Comparison of ENCODE assay signal across 1 cellular context in genomic region chr15:40909662-40910625, GRCh38.
A peak's percentile ranks its signal among the peaks of the same experiment; 100 is the strongest.
TF ChIP-seq lines count a peak whose summit lies in the region.

No MANE protein-coding gene starts in this region.

TF ChIP-seq in HepG2, 621 proteins besides CTCF, POLR2A, EP300 and RAD21 (continued from another document and continues in another):
- TF ChIP-seq PATZ1 (CRISPR knock-in tag; IDR thresholded peaks at IDR 0.05) (0 out of 2 replicates have a peak, but pooled peaks have one; percentile 40), HNRNPL (IDR thresholded peaks at IDR 0.05; ENCODE audit: low read depth, low read length) (peak; percentile 96), RXRA (CRISPR knock-in tag; IDR thresholded peaks at IDR 0.05) (peak; percentile 72), HOXA3 (CRISPR knock-in tag; IDR thresholded peaks at IDR 0.05) (peak; percentile 18; the same call in 1 of the 2 replicates), ZNF430 (CRISPR knock-in tag; IDR thresholded peaks at IDR 0.05) (0 out of 2 replicates have a peak, but pooled peaks have one; percentile 22), SAP130 (CRISPR knock-in tag; IDR thresholded peaks at IDR 0.05; ENCODE audit: low read depth) (peak; percentile 43; the same call in 1 of the 2 replicates), TFAP4 (IDR thresholded peaks at IDR 0.05; ENCODE audit: borderline replicate concordance, low read depth) (peak; percentile 26; the same call in 1 of the 2 replicates), ELF1 (CRISPR knock-in tag; IDR thresholded peaks at IDR 0.05) (peak; percentile 66), PHF20 (CRISPR knock-in tag; IDR thresholded peaks at IDR 0.05) (peak; percentile 43; the same call in 1 of the 2 replicates), MEIS2 (CRISPR knock-in tag; IDR thresholded peaks at IDR 0.05) (0 out of 2 replicates have a peak, but pooled peaks have one; percentile 25), RXRB (CRISPR knock-in tag; IDR thresholded peaks at IDR 0.05; ENCODE audit: borderline replicate concordance) (peak; percentile 60; the same call in 1 of the 2 replicates), HDAC1 (CRISPR knock-in tag; IDR thresholded peaks at IDR 0.05) (no peak), ZNF710 (CRISPR knock-in tag; IDR thresholded peaks at IDR 0.05; ENCODE audit: borderline replicate concordance) (0 out of 2 replicates have a peak, but pooled peaks have one; percentile 16), TEAD3 (CRISPR knock-in tag; optimal IDR thresholded peaks at IDR 0.05; ENCODE audit: borderline replicate concordance) (peak; percentile 63), CAMTA2 (CRISPR knock-in tag; IDR thresholded peaks at IDR 0.05; ENCODE audit: borderline replicate concordance) (0 out of 2 replicates have a peak, but pooled peaks have one; percentile 61), TCF12 (IDR thresholded peaks at IDR 0.05) (no peak), TCF12 (CRISPR knock-in tag; IDR thresholded peaks at IDR 0.05) (peak; percentile 63; the same call in 1 of the 2 replicates), TBX3 (IDR thresholded peaks at IDR 0.05; ENCODE audit: borderline replicate concordance) (no peak), RFX1 (IDR thresholded peaks at IDR 0.05) (no peak), SOX6 (IDR thresholded peaks at IDR 0.05) (no peak), SOX6 (CRISPR knock-in tag; IDR thresholded peaks at IDR 0.05) (peak; percentile 49), IKZF4 (CRISPR knock-in tag; IDR thresholded peaks at IDR 0.05; ENCODE audit: borderline replicate concordance, low read depth, not compliant biosample characterization) (peak; percentile 30), ZMYM4 (CRISPR knock-in tag; IDR thresholded peaks at IDR 0.05) (0 out of 2 replicates have a peak, but pooled peaks have one; percentile 37), ZNF891 (CRISPR knock-in tag; IDR thresholded peaks at IDR 0.05) (peak; percentile 90), ZMYM2 (CRISPR knock-in tag; IDR thresholded peaks at IDR 0.05) (0 out of 2 replicates have a peak, but pooled peaks have one; percentile 29), ESRRA (CRISPR knock-in tag; IDR thresholded peaks at IDR 0.05; ENCODE audit: low read depth) (peak; percentile 95), ARID5B (CRISPR knock-in tag; IDR thresholded peaks at IDR 0.05) (peak; percentile 58), PAXIP1 (CRISPR knock-in tag; conservative IDR thresholded peaks at IDR 0.05) (peak; percentile 47), ETV6 (CRISPR knock-in tag; conservative IDR thresholded peaks at IDR 0.05) (0 out of 2 replicates have a peak, but pooled peaks have one; percentile 65), FOXP4 (CRISPR knock-in tag; IDR thresholded peaks at IDR 0.05) (no peak), ZNF235 (CRISPR knock-in tag; IDR thresholded peaks at IDR 0.05; ENCODE audit: borderline replicate concordance) (no peak), NFYC (CRISPR knock-in tag; IDR thresholded peaks at IDR 0.05) (no peak), ZFP90 (CRISPR knock-in tag; IDR thresholded peaks at IDR 0.05; ENCODE audit: borderline replicate concordance) (0 out of 2 replicates have a peak, but pooled peaks have one; percentile 27), SALL1 (CRISPR knock-in tag; IDR thresholded peaks at IDR 0.05) (peak; percentile 33), SNRNP70 (IDR thresholded peaks at IDR 0.05; ENCODE audit: low read depth, low read length) (no peak), ZFY (CRISPR knock-in tag; IDR thresholded peaks at IDR 0.05) (peak; percentile 54; the same call in 1 of the 2 replicates), ZNF280B (CRISPR knock-in tag; IDR thresholded peaks at IDR 0.05; ENCODE audit: borderline replicate concordance) (peak; percentile 35; the same call in 1 of the 2 replicates), ZBTB10 (CRISPR knock-in tag; IDR thresholded peaks at IDR 0.05; ENCODE audit: borderline replicate concordance) (0 out of 2 replicates have a peak, but pooled peaks have one; percentile 22), ADNP (CRISPR knock-in tag; IDR thresholded peaks at IDR 0.05) (no peak), ZNF772 (CRISPR knock-in tag; IDR thresholded peaks at IDR 0.05) (peak; percentile 37; the same call in 1 of the 2 replicates), SRY (CRISPR knock-in tag; IDR thresholded peaks at IDR 0.05) (peak; percentile 61; the same call in 1 of the 2 replicates), ZNF776 (CRISPR knock-in tag; IDR thresholded peaks at IDR 0.05) (0 out of 2 replicates have a peak, but pooled peaks have one; percentile 49), HNF4A (CRISPR knock-in tag; IDR thresholded peaks at IDR 0.05) (peak; percentile 76), RFX5 (IDR thresholded peaks at IDR 0.05; ENCODE audit: low read depth, low read length) (no peak)
